In the genomic region with DNA sequence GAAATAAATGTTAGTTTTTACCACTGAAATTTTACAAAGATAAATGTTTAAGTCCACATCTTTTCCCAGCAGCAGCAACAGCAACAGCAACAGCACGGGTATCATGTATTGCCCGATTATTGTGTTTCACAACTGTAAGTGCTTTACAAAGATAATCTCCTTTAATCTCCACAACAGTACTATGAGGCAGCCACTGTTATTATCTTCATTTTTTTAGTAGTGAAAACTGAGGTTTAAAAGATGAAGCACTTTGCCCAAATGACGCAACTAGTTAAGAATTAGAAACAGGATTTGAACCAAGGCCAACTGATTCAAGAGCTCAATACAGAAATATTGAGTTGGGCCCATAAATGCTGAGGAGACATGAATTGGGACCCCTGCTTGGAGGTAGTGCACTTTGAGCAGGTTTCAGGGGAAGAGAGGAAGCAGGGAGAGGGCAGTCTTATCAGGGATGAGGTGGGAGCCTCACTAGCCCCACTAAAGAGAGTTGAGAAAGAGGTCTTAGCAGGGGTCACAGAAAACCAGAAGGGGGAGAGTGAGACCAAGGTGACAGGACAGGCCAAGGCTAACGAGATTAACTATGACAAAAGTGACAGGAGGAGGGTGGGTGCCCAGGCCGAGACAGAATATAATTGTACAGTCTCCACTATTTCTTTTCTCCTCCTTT, we compare ENCODE assay signal across 16 cellular contexts. TPM values are rescaled to one million over a fixed set of nuclear protein-coding genes. Genes with fewer than 3 reads are reported as not detected.
"Had no signal": no experiment of that assay in that cellular context is flagged by ENCODE, and none has a peak within 500 bp of the region (broad histone marks: within the 10 kb centered on the region; RNA-seq: fewer than 3 reads in every experiment).

No MANE protein-coding gene starts in this region.

- H3K27ac Mint-ChIP-seq: activated CD4-positive, alpha-beta memory T cell treated with anti-CD3 and anti-CD28 coated beads for 36 hours; activated naive CD4-positive, alpha-beta T cell treated with anti-CD3 and anti-CD28 coated beads, Interleukin-2, amount 10 ng/mL, durations not matched to agents 7 days and 5 days; brain; neural progenitor cell; stimulated activated effector memory CD8-positive, alpha-beta T cell treated with anti-CD3 and anti-CD28 coated beads, Interleukin-12 subunit alpha, Interleukin-12 subunit beta, amount 100 ng/mL, for 72 hours; T-helper 2 cell treated with Interferon-gamma antibody and Interleukin-4, amounts not matched to agents 5 μg/mL and 100 μg/mL, for 36 hours had no signal

- H3K4me1 ChIP-seq: neural progenitor cell had no signal

- H3K27me3 Mint-ChIP-seq: central memory CD8-positive, alpha-beta T cell had no signal

- H3K9ac ChIP-seq: neural progenitor cell had no signal

- H3K27ac ChIP-seq: neural progenitor cell, tibial artery had no signal

- DNase-seq: activated CD4-positive, alpha-beta memory T cell treated with anti-CD3 and anti-CD28 coated beads for 36 hours; amygdala; erythroblast; left ventricle myocardium superior; mesenchymal stem cell; retina had no signal

- ATAC-seq: activated CD4-positive, CD25-positive, alpha-beta regulatory T cell treated with anti-CD3 and anti-CD28 coated beads, Interleukin-2, amount 50 U/mL, for 24 hours; left ventricle myocardium superior; stimulated activated effector memory CD8-positive, alpha-beta T cell treated with anti-CD3 and anti-CD28 coated beads, Interleukin-12 subunit alpha, Interleukin-12 subunit beta, amount 100 ng/mL, for 72 hours had no signal

- H3K9me3 Mint-ChIP-seq: activated CD4-positive, alpha-beta memory T cell treated with anti-CD3 and anti-CD28 coated beads for 36 hours; central memory CD8-positive, alpha-beta T cell; neural progenitor cell; stimulated activated effector memory CD8-positive, alpha-beta T cell treated with anti-CD3 and anti-CD28 coated beads, Interleukin-12 subunit alpha, Interleukin-12 subunit beta, amount 100 ng/mL, for 72 hours; T-helper 2 cell treated with Interferon-gamma antibody and Interleukin-4, amounts not matched to agents 5 μg/mL and 100 μg/mL, for 36 hours had no signal

- H3K36me3 ChIP-seq: neural progenitor cell, tibial artery had no signal

- H3K36me3 Mint-ChIP-seq: activated CD4-positive, alpha-beta memory T cell treated with anti-CD3 and anti-CD28 coated beads for 36 hours; brain; neural progenitor cell; stimulated activated effector memory CD8-positive, alpha-beta T cell treated with anti-CD3 and anti-CD28 coated beads, Interleukin-12 subunit alpha, Interleukin-12 subunit beta, amount 100 ng/mL, for 72 hours had no signal

- H3K9me3 ChIP-seq: tibial artery had no signal

- H3K4me3 ChIP-seq: neural progenitor cell, smooth muscle cell, tibial artery had no signal

- H3K4me1 Mint-ChIP-seq: brain had no signal

- H3K4me3 Mint-ChIP-seq: activated CD4-positive, alpha-beta memory T cell treated with anti-CD3 and anti-CD28 coated beads for 36 hours; activated naive CD4-positive, alpha-beta T cell treated with anti-CD3 and anti-CD28 coated beads, Interleukin-2, amount 10 ng/mL, durations not matched to agents 7 days and 5 days; brain; central memory CD8-positive, alpha-beta T cell; neural progenitor cell; stimulated activated effector memory CD8-positive, alpha-beta T cell treated with anti-CD3 and anti-CD28 coated beads, Interleukin-12 subunit alpha, Interleukin-12 subunit beta, amount 100 ng/mL, for 72 hours; T-helper 2 cell treated with Interferon-gamma antibody and Interleukin-4, amounts not matched to agents 5 μg/mL and 100 μg/mL, for 36 hours had no signal

RNA-seq across cellular contexts. Expression of a gene that starts 15.3 kb away (rescaled TPM):
- total RNA-seq: activated CD4-positive, alpha-beta memory T cell treated with anti-CD3 and anti-CD28 coated beads for 36 hours; left ventricle myocardium superior; smooth muscle cell had no signal
- polyA plus RNA-seq: smooth muscle cell had no signal

RNA-seq across cellular contexts. Expression of a gene that starts 18.4 kb away (rescaled TPM):
- total RNA-seq: left ventricle myocardium superior, smooth muscle cell had no signal
- polyA plus RNA-seq: smooth muscle cell had no signal

RNA-seq across cellular contexts. Expression of a gene that starts 35.5 kb away (rescaled TPM):
- total RNA-seq: left ventricle myocardium superior, smooth muscle cell had no signal
- polyA plus RNA-seq: keratinocyte, smooth muscle cell had no signal

RNA-seq across cellular contexts. Expression of a gene that starts 43.5 kb away (rescaled TPM):
- total RNA-seq: activated CD4-positive, alpha-beta memory T cell treated with anti-CD3 and anti-CD28 coated beads for 36 hours had no signal
